Comparison of ENCODE assay signal across 2 cellular contexts in the genomic region with DNA sequence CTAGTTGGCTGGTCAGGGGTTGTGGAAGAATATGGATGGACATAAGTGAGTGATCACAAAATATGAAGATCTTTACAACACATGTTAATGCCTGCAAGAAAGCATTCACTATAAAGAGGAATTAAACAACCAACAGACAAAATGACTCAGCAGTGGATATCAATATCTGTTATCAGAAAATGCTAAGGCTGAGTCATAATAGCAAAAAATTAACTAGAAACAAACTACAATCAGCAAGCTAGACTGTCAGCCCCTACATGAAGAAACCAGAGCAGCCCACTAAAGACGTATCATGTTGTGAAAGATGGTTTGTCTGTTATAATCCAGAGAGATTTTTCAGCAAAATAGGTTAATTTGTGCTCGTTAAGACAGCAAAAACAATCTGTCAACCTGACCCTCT.
TF ChIP-seq lines count a peak whose summit lies in the region.

No MANE protein-coding gene starts in this region.

TF ChIP-seq in SK-N-SH, 30 proteins besides CTCF, POLR2A, EP300 and RAD21 (continued from another document):
- TF ChIP-seq, protein P1, sequence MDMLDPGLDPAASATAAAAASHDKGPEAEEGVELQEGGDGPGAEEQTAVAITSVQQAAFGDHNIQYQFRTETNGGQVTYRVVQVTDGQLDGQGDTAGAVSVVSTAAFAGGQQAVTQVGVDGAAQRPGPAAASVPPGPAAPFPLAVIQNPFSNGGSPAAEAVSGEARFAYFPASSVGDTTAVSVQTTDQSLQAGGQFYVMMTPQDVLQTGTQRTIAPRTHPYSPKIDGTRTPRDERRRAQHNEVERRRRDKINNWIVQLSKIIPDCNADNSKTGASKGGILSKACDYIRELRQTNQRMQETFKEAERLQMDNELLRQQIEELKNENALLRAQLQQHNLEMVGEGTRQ (IDR thresholded peaks at IDR 0.05; ENCODE audit: borderline replicate concordance, low read depth, low read length) = no peak
- TF ChIP-seq FOXM1 (IDR thresholded peaks at IDR 0.05; ENCODE audit: low read depth) (no peak), RCOR1 (IDR thresholded peaks at IDR 0.05; ENCODE audit: low read length) (no peak), SMC3 (IDR thresholded peaks at IDR 0.05; ENCODE audit: low read depth, low read length) (no peak), MXI1 (IDR thresholded peaks at IDR 0.05; ENCODE audit: low read depth, low read length) (no peak), RXRA (IDR thresholded peaks at IDR 0.05; ENCODE audit: borderline replicate concordance, low read depth) (no peak), FOXJ3 (CRISPR knock-in tag; IDR thresholded peaks at IDR 0.05) (no peak), TCF12 (IDR thresholded peaks at IDR 0.05) (no peak)
- TF ChIP-seq, protein P2, sequence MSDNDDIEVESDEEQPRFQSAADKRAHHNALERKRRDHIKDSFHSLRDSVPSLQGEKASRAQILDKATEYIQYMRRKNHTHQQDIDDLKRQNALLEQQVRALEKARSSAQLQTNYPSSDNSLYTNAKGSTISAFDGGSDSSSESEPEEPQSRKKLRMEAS (IDR thresholded peaks at IDR 0.05; ENCODE audit: low read depth) = no peak

TF ChIP-seq in SK-N-SH treated with all-trans-retinoic acid at 6 μM for 48 hours, 23 proteins besides CTCF, POLR2A, EP300 and RAD21 (continued from another document):
- TF ChIP-seq, protein P3, sequence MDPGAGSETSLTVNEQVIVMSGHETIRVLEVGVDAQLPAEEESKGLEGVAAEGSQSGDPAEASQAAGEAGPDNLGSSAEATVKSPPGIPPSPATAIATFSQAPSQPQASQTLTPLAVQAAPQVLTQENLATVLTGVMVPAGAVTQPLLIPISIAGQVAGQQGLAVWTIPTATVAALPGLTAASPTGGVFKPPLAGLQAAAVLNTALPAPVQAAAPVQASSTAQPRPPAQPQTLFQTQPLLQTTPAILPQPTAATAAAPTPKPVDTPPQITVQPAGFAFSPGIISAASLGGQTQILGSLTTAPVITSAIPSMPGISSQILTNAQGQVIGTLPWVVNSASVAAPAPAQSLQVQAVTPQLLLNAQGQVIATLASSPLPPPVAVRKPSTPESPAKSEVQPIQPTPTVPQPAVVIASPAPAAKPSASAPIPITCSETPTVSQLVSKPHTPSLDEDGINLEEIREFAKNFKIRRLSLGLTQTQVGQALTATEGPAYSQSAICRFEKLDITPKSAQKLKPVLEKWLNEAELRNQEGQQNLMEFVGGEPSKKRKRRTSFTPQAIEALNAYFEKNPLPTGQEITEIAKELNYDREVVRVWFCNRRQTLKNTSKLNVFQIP (CRISPR knock-in tag; IDR thresholded peaks at IDR 0.05; ENCODE audit: borderline replicate concordance, low read depth) = no peak
- TF ChIP-seq RARB (CRISPR knock-in tag; IDR thresholded peaks at IDR 0.05) = no peak
- TF ChIP-seq, protein P4, sequence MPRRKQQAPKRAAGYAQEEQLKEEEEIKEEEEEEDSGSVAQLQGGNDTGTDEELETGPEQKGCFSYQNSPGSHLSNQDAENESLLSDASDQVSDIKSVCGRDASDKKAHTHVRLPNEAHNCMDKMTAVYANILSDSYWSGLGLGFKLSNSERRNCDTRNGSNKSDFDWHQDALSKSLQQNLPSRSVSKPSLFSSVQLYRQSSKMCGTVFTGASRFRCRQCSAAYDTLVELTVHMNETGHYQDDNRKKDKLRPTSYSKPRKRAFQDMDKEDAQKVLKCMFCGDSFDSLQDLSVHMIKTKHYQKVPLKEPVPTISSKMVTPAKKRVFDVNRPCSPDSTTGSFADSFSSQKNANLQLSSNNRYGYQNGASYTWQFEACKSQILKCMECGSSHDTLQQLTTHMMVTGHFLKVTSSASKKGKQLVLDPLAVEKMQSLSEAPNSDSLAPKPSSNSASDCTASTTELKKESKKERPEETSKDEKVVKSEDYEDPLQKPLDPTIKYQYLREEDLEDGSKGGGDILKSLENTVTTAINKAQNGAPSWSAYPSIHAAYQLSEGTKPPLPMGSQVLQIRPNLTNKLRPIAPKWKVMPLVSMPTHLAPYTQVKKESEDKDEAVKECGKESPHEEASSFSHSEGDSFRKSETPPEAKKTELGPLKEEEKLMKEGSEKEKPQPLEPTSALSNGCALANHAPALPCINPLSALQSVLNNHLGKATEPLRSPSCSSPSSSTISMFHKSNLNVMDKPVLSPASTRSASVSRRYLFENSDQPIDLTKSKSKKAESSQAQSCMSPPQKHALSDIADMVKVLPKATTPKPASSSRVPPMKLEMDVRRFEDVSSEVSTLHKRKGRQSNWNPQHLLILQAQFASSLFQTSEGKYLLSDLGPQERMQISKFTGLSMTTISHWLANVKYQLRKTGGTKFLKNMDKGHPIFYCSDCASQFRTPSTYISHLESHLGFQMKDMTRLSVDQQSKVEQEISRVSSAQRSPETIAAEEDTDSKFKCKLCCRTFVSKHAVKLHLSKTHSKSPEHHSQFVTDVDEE (CRISPR knock-in tag; IDR thresholded peaks at IDR 0.05) = no peak
TF ChIP-seq in SK-N-SH treated with all-trans-retinoic acid at 6 μM for 48 hours: peak in this region for 0.
